14 cellular contexts compared by ENCODE assay signal in the genomic region with DNA sequence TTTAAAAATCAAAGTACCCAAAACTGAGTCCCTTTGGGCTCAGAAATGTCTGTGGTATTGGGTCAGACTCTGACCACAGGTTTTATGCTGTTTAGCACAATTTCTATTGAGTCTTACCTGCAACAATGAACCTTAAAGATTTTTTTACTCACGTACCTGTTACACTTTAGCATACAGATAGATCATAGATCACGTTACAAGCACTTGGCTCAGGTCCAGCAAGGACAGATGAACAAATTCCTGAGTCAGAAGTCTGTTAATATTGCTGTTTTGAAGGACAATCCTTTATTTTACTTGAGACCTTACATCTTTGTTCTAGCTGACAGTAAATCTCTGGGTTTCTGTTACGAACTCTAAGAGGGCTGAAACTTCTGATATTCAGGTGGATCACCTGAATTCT. TPM values are rescaled to one million over a fixed set of nuclear protein-coding genes. Genes with fewer than 3 reads are reported as not detected.
DNase-seq lines count a peak whose midpoint lies in the region; ATAC-seq and TF ChIP-seq lines count a peak whose summit lies in the region.
"Had no signal": no experiment of that assay in that cellular context is flagged by ENCODE, and none has a peak within 500 bp of the region (broad histone marks: within the 10 kb centered on the region; RNA-seq: fewer than 3 reads in every experiment).

No MANE protein-coding gene starts in this region.

- H3K4me3 ChIP-seq in skin epidermis (no peak overlapping the region), Peyer's patch (no peak overlapping the region)

- peaks cover 34% of the 10 kb centered on the region for H3K4me1 Mint-ChIP-seq in activated naive CD8-positive, alpha-beta T cell (ENCODE audit: low read depth)
- peaks cover 11% of the 10 kb centered on the region for H3K4me1 Mint-ChIP-seq in activated naive CD8-positive, alpha-beta T cell treated with anti-CD3 and anti-CD28 coated beads, Interleukin-2, amount 50 U/mL, for 24 hours
- H3K4me1 Mint-ChIP-seq in dendritic cell treated with granulocyte-macrophage colony-stimulating factor and Interleukin-4, amounts not matched to agents 40 ng/mL and 50 ng/mL, for 4 days (ENCODE audit: low read depth) = peaks cover 42% of the 10 kb centered on the region

- peaks cover 17% of the 10 kb centered on the region for H3K36me3 Mint-ChIP-seq in activated naive CD8-positive, alpha-beta T cell
- H3K36me3 Mint-ChIP-seq in activated naive CD8-positive, alpha-beta T cell treated with anti-CD3 and anti-CD28 coated beads, Interleukin-2, amount 50 U/mL, for 24 hours (ENCODE audit: low read depth) = peaks cover 73% of the 10 kb centered on the region
- peaks cover 100% of the 10 kb centered on the region for H3K36me3 Mint-ChIP-seq in dendritic cell treated with granulocyte-macrophage colony-stimulating factor and Interleukin-4, amounts not matched to agents 40 ng/mL and 50 ng/mL, for 4 days (ENCODE audit: low read depth)

- no peaks in the 10 kb centered on the region for H3K9me3 Mint-ChIP-seq in activated naive CD8-positive, alpha-beta T cell (ENCODE audit: low read depth)
- no peaks in the 10 kb centered on the region for H3K9me3 Mint-ChIP-seq in activated naive CD8-positive, alpha-beta T cell treated with anti-CD3 and anti-CD28 coated beads, Interleukin-2, amount 50 U/mL, for 24 hours
- H3K9me3 Mint-ChIP-seq in dendritic cell treated with granulocyte-macrophage colony-stimulating factor and Interleukin-4, amounts not matched to agents 40 ng/mL and 50 ng/mL, for 4 days = no peaks in the 10 kb centered on the region

- H3K4me3 Mint-ChIP-seq in activated naive CD8-positive, alpha-beta T cell = no peak overlapping the region
- H3K4me3 Mint-ChIP-seq in activated naive CD8-positive, alpha-beta T cell treated with anti-CD3 and anti-CD28 coated beads, Interleukin-2, amount 50 U/mL, for 24 hours = no peak overlapping the region
- no peak overlapping the region for H3K4me3 Mint-ChIP-seq in dendritic cell treated with granulocyte-macrophage colony-stimulating factor and Interleukin-4, amounts not matched to agents 40 ng/mL and 50 ng/mL, for 4 days

- H3K27me3 ChIP-seq in Peyer's patch = no peaks in the 10 kb centered on the region

- ATAC-seq in activated naive CD8-positive, alpha-beta T cell treated with anti-CD3 and anti-CD28 coated beads, Interleukin-2, amount 50 U/mL, for 24 hours = no peak
- no peak for ATAC-seq in GM19328 (IDR thresholded peaks at IDR 0.05; ENCODE audit: unreplicated experiment)

- TF ChIP-seq CTCF in Peyer's patch (IDR thresholded peaks at IDR 0.05) = no peak

- no peaks in the 10 kb centered on the region for H3K4me1 ChIP-seq in Peyer's patch

- H3K27ac ChIP-seq in skin epidermis (peak overlapping the region in 12 of 21 experiments; percentile 16 to 71 (median 29)), Peyer's patch (no peak overlapping the region)
- H3K27ac ChIP-seq: C4-2B had no signal

- H3K27me3 Mint-ChIP-seq in activated naive CD8-positive, alpha-beta T cell = no peaks in the 10 kb centered on the region
- H3K27me3 Mint-ChIP-seq in activated naive CD8-positive, alpha-beta T cell treated with anti-CD3 and anti-CD28 coated beads, Interleukin-2, amount 50 U/mL, for 24 hours = no peaks in the 10 kb centered on the region
- no peaks in the 10 kb centered on the region for H3K27me3 Mint-ChIP-seq in dendritic cell treated with granulocyte-macrophage colony-stimulating factor and Interleukin-4, amounts not matched to agents 40 ng/mL and 50 ng/mL, for 4 days

- H3K36me3 ChIP-seq in Peyer's patch = peaks cover 0 to 91% (median 0%) of the 10 kb centered on the region in 3 donors

- DNase-seq in activated naive CD8-positive, alpha-beta T cell treated with anti-CD3 and anti-CD28 coated beads, Interleukin-2, amount 50 U/mL, for 24 hours = no peak
- DNase-seq in LHCN-M2 (ENCODE audit: low read depth) = peak; percentile 34
- no peak for DNase-seq in Peyer's patch
- DNase-seq in MV-4-11 (lab: John Stamatoyannopoulos, UW) = no peak
- DNase-seq: activated naive CD4-positive, alpha-beta T cell treated with anti-CD3 and anti-CD28 coated beads, Interleukin-2, amount 50 U/mL, for 16 hours; effector CD4-positive, alpha-beta T cell; hypothalamus; KG1; NCI-H2107 had no signal

- no peak for TF ChIP-seq POLR2A in Peyer's patch (IDR thresholded peaks at IDR 0.05)

- peak overlapping the region; percentile 54 for H3K27ac Mint-ChIP-seq in activated naive CD8-positive, alpha-beta T cell
- no peak overlapping the region for H3K27ac Mint-ChIP-seq in activated naive CD8-positive, alpha-beta T cell treated with anti-CD3 and anti-CD28 coated beads, Interleukin-2, amount 50 U/mL, for 24 hours
- peak overlapping the region; percentile 82 for H3K27ac Mint-ChIP-seq in dendritic cell treated with granulocyte-macrophage colony-stimulating factor and Interleukin-4, amounts not matched to agents 40 ng/mL and 50 ng/mL, for 4 days

- H3K9me3 ChIP-seq in Peyer's patch = no peaks in the 10 kb centered on the region

- intact Hi-C loops in dendritic cell treated with granulocyte-macrophage colony-stimulating factor and Interleukin-4, amounts not matched to agents 40 ng/mL and 50 ng/mL, for 4 days (cut with micrococcal nuclease) = no loop called here

RNA-seq across cellular contexts. Expression of a gene that starts 12.8 kb away (rescaled TPM):
- total RNA-seq in LHCN-M2 (2014; rRNA removed) = 12.0 and 12.1 TPM in 2 replicates
- polyA plus RNA-seq in LHCN-M2 (2012) = 8.2 TPM
- 10 to 100 TPM; 11.4 to 26.0 (median 18.3) TPM for total RNA-seq in Peyer's patch

RNA-seq across cellular contexts. Expression of a gene that starts 12.9 kb away (rescaled TPM):
- total RNA-seq in LHCN-M2 (2014; rRNA removed) = 64.6 and 65.0 TPM in 2 replicates
- polyA plus RNA-seq in LHCN-M2 (2012) = 34.8 TPM
- 100 to 1,000 TPM in 1 of 4 donors, 10 to 100 TPM in 3; 36.6 to 145 (median 65.0) TPM for total RNA-seq in Peyer's patch

RNA-seq across cellular contexts. Expression of a gene that starts 33.6 kb away (rescaled TPM):
- total RNA-seq in LHCN-M2 (2014; rRNA removed) (14.9 and 19.3 TPM in 2 replicates), Peyer's patch (10 to 100 TPM; 19.9 to 83.3 (median 46.4) TPM)
- polyA plus RNA-seq in LHCN-M2 (2012) = 15.6 TPM

RNA-seq across cellular contexts. Expression of a gene that starts 52.7 kb away (rescaled TPM):
- 24.0 and 31.1 TPM in 2 replicates for total RNA-seq in LHCN-M2 (2014; rRNA removed)
- polyA plus RNA-seq in LHCN-M2 (2012) = 27.8 TPM
- total RNA-seq in Peyer's patch = 10 to 100 TPM in 3 of 4 donors, 1 to 10 TPM in 1; 8.3 to 27.5 (median 17.6) TPM

Comparison
In these comparisons a context has a peak if more than half of its experiments do, and no peak if none do; other contexts are left out.
1. H3K27ac ChIP-seq: peak in skin epidermis (12 of 21); none in Peyer's patch (0 of 4).